18 cellular contexts compared by ENCODE assay signal in genomic region chr1:161059293-161059692, GRCh38. TPM values are rescaled to one million over a fixed set of nuclear protein-coding genes. Genes with fewer than 3 reads are reported as not detected.
DNase-seq lines count a peak whose midpoint lies in the region; ATAC-seq and TF ChIP-seq lines count a peak whose summit lies in the region.
"Had no signal": no experiment of that assay in that cellular context is flagged by ENCODE, and none has a peak within 500 bp of the region (broad histone marks: within the 10 kb centered on the region; RNA-seq: fewer than 3 reads in every experiment).

No MANE protein-coding gene starts in this region.

- H4K8ac ChIP-seq in mesendoderm (ENCODE audit: low read depth, low read length): no peak overlapping the region

- H3K36me3 ChIP-seq in mesendoderm (ENCODE audit: control insufficient read depth, insufficient read depth, low read length): no peaks in the 10 kb centered on the region
- no peaks in the 10 kb centered on the region for H3K36me3 ChIP-seq in adrenal gland (replicated peaks in 1 of 2)
- H3K36me3 ChIP-seq: esophagus muscularis mucosa, tibial artery had no signal

- no peak overlapping the region for H2BK15ac ChIP-seq in mesendoderm (replicated peaks; ENCODE audit: low read depth)

- H3K27me3 ChIP-seq in mesendoderm (ENCODE audit: insufficient read depth, low read length, poor library complexity) (no peaks in the 10 kb centered on the region), adrenal gland (no peaks in the 10 kb centered on the region)

- no peaks in the 10 kb centered on the region for H3K79me2 ChIP-seq in mesendoderm (ENCODE audit: control insufficient read depth, insufficient read depth, low read length)

- no peak for ATAC-seq in T-helper 17 cell

- peak overlapping the region; percentile 56 for H3K56ac ChIP-seq in mesendoderm (ENCODE audit: low read length)

- no peaks in the 10 kb centered on the region for H3K9me3 Mint-ChIP-seq in activated naive CD4-positive, alpha-beta T cell treated with anti-CD3 and anti-CD28 coated beads for 36 hours
- no peaks in the 10 kb centered on the region for H3K9me3 Mint-ChIP-seq in stimulated activated naive CD8-positive, alpha-beta T cell treated with anti-CD3 and anti-CD28 coated beads, Interleukin-15, Interleukin-2, amounts not matched to agents 100 ng/mL and 50 ng/mL, for 24 hours
- H3K9me3 Mint-ChIP-seq: memory B cell had no signal

- H3K4me1 Mint-ChIP-seq in activated naive CD4-positive, alpha-beta T cell treated with anti-CD3 and anti-CD28 coated beads for 36 hours (ENCODE audit: low read depth): peaks cover 53% of the 10 kb centered on the region
- peaks cover 42% of the 10 kb centered on the region for H3K4me1 Mint-ChIP-seq in T-helper 17 cell
- H3K4me1 Mint-ChIP-seq in stimulated activated naive CD8-positive, alpha-beta T cell treated with anti-CD3 and anti-CD28 coated beads, Interleukin-15, Interleukin-2, amounts not matched to agents 100 ng/mL and 50 ng/mL, for 24 hours (ENCODE audit: low read depth): peaks cover 55% of the 10 kb centered on the region

- H2AK5ac ChIP-seq in mesendoderm (ENCODE audit: low read length): peak overlapping the region; percentile 58

- H3K27ac Mint-ChIP-seq in activated naive CD4-positive, alpha-beta T cell treated with anti-CD3 and anti-CD28 coated beads for 36 hours: peak overlapping the region; percentile 87
- peak overlapping the region; percentile 75 for H3K27ac Mint-ChIP-seq in T-helper 17 cell
- H3K27ac Mint-ChIP-seq in stimulated activated naive CD8-positive, alpha-beta T cell treated with anti-CD3 and anti-CD28 coated beads, Interleukin-15, Interleukin-2, amounts not matched to agents 100 ng/mL and 50 ng/mL, for 24 hours: peak overlapping the region; percentile 81
- H3K27ac Mint-ChIP-seq: memory B cell had no signal

- no peak overlapping the region for H2BK5ac ChIP-seq in mesendoderm (ENCODE audit: low read length)

- H3K27ac ChIP-seq in mesendoderm (ENCODE audit: low read depth, low read length) (no peak overlapping the region), adrenal gland (no peak overlapping the region)
- H3K27ac ChIP-seq: esophagus muscularis mucosa, GM23248, tibial artery had no signal

- H3K4me1 ChIP-seq in mesendoderm (ENCODE audit: control insufficient read depth, low read depth, low read length): peaks cover 2% of the 10 kb centered on the region
- H3K4me1 ChIP-seq in adrenal gland (replicated peaks in 1 of 2): no peaks in the 10 kb centered on the region
- H3K4me1 ChIP-seq: esophagus muscularis mucosa, tibial artery had no signal

- TF ChIP-seq CTCF in adrenal gland (IDR thresholded peaks at IDR 0.05): no peak

- H4K5ac ChIP-seq in mesendoderm (ENCODE audit: low read length): no peak overlapping the region

- WGBS in mesendoderm (ENCODE audit: extremely low coverage, insufficient coverage, low lambda C conversion rate): no CpG with 5 or more reads among the region's 6 CpGs
- 69 to 82% (median 76%) methylated on average over 6 of the region's 6 CpGs for WGBS in adrenal gland, 4 donors

- H3K18ac ChIP-seq in mesendoderm (ENCODE audit: low read length): no peak overlapping the region

- no peak for DNase-seq in activated naive CD4-positive, alpha-beta T cell treated with anti-CD3 and anti-CD28 coated beads for 36 hours
- no peak for DNase-seq in activated naive CD4-positive, alpha-beta T cell treated with Interleukin-2 at 50 U/mL for 16 hours
- DNase-seq in T-helper 17 cell (no peak), mesendoderm (no peak), NAMALWA (ENCODE audit: low spot score) (no peak), NCI-H128 (lab: John Stamatoyannopoulos, UW; ENCODE audit: unreplicated experiment) (no peak), adrenal gland (no peak)
- DNase-seq: activated gamma-delta T cell treated with Interleukin-2 at 50 U/mL for 16 hours; DMS79 treated with DMSO at 0.1 percent for 48 hours; effector CD4-positive, alpha-beta T cell; GM23248; KG1; NCI-H1930; tibial artery had no signal

- peaks cover 46% of the 10 kb centered on the region for H3K36me3 Mint-ChIP-seq in activated naive CD4-positive, alpha-beta T cell treated with anti-CD3 and anti-CD28 coated beads for 36 hours (ENCODE audit: low read depth)
- H3K36me3 Mint-ChIP-seq in T-helper 17 cell (ENCODE audit: low read depth): peaks cover 16% of the 10 kb centered on the region
- H3K36me3 Mint-ChIP-seq in stimulated activated naive CD8-positive, alpha-beta T cell treated with anti-CD3 and anti-CD28 coated beads, Interleukin-15, Interleukin-2, amounts not matched to agents 100 ng/mL and 50 ng/mL, for 24 hours (ENCODE audit: low read depth): peaks cover 52% of the 10 kb centered on the region

- H3K9me3 ChIP-seq in T-helper 17 cell (ENCODE audit: control insufficient read depth, low read length, poor library complexity, severe bottlenecking) (no peaks in the 10 kb centered on the region), adrenal gland (replicated peaks in 1 of 3) (no peaks in the 10 kb centered on the region)
- H3K9me3 ChIP-seq: esophagus muscularis mucosa, tibial artery had no signal

- CTCF ChIA-PET in activated naive CD4-positive, alpha-beta T cell treated with anti-CD3 and anti-CD28 coated beads for 36 hours (lab: Charles Lee): interaction anchor here (1.0 to 3.1 kb wide), 8 partner anchors 8 to 62 kb away, joined by 3 to 17 read pairs (median 10); partner anchors contain the start of genes ARHGAP30, TSTD1 and USF1

- intact Hi-C loops in activated naive CD4-positive, alpha-beta T cell treated with anti-CD3 and anti-CD28 coated beads for 36 hours (cut with micrococcal nuclease): no loop called here
- intact Hi-C loops in adrenal gland (cut with DNase I): no loop called here

- no peak for TF ChIP-seq POLR2A in adrenal gland (IDR thresholded peaks at IDR 0.05)

- H3K27me3 Mint-ChIP-seq in activated naive CD4-positive, alpha-beta T cell treated with anti-CD3 and anti-CD28 coated beads for 36 hours (ENCODE audit: low read depth): no peaks in the 10 kb centered on the region
- no peaks in the 10 kb centered on the region for H3K27me3 Mint-ChIP-seq in T-helper 17 cell
- no peaks in the 10 kb centered on the region for H3K27me3 Mint-ChIP-seq in stimulated activated naive CD8-positive, alpha-beta T cell treated with anti-CD3 and anti-CD28 coated beads, Interleukin-15, Interleukin-2, amounts not matched to agents 100 ng/mL and 50 ng/mL, for 24 hours
- H3K27me3 Mint-ChIP-seq: memory B cell had no signal

- no peak overlapping the region for H3K23ac ChIP-seq in mesendoderm (ENCODE audit: low read length)

- H3K4me3 Mint-ChIP-seq in activated naive CD4-positive, alpha-beta T cell treated with anti-CD3 and anti-CD28 coated beads for 36 hours: no peak overlapping the region
- H3K4me3 Mint-ChIP-seq in T-helper 17 cell: no peak overlapping the region
- no peak overlapping the region for H3K4me3 Mint-ChIP-seq in stimulated activated naive CD8-positive, alpha-beta T cell treated with anti-CD3 and anti-CD28 coated beads, Interleukin-15, Interleukin-2, amounts not matched to agents 100 ng/mL and 50 ng/mL, for 24 hours
- H3K4me3 Mint-ChIP-seq: memory B cell had no signal

- H3K9ac ChIP-seq in mesendoderm (ENCODE audit: low read length): no peak overlapping the region
- H3K9ac ChIP-seq: GM23248 had no signal

- H3K4me2 ChIP-seq in mesendoderm (ENCODE audit: low read length): no peak overlapping the region

- no peaks in the 10 kb centered on the region for H3K79me1 ChIP-seq in mesendoderm (ENCODE audit: low read length)

- H2BK120ac ChIP-seq in mesendoderm (ENCODE audit: low read depth, low read length): no peak overlapping the region

- H3K4ac ChIP-seq in mesendoderm (ENCODE audit: low read depth, low read length): no peak overlapping the region

- H3K4me3 ChIP-seq in mesendoderm (ENCODE audit: low read length) (no peak overlapping the region), adrenal gland (no peak overlapping the region)
- H3K4me3 ChIP-seq: esophagus muscularis mucosa, GM23248, tibial artery had no signal

RNA-seq across cellular contexts. Expression of gene ARHGAP30, which starts 10.4 kb away (rescaled TPM):
- total RNA-seq in activated naive CD4-positive, alpha-beta T cell treated with anti-CD3 and anti-CD28 coated beads for 36 hours: 100 to 1,000 TPM; 104 to 106 TPM
- total RNA-seq in T-helper 17 cell (100 to 1,000 TPM; 156 to 189 TPM), adrenal gland (10 to 100 TPM in 5 of 8 donors, 1 to 10 TPM in 3; 3.7 to 15.7 (median 10.5) TPM)
- polyA plus RNA-seq in mesendoderm (2013, experiment 1 of 2): 0.56 TPM
- 0.55 TPM for polyA plus RNA-seq in mesendoderm (2013, experiment 2 of 2)
- polyA plus RNA-seq in adrenal gland: 10 to 100 TPM in 1 of 3 donors, 1 to 10 TPM in 2; 3.7 to 17.5 (median 4.5) TPM
- total RNA-seq: GM23248 had no signal

RNA-seq across cellular contexts. Expression of gene USF1, which starts 13.5 kb away (rescaled TPM):
- total RNA-seq in activated naive CD4-positive, alpha-beta T cell treated with anti-CD3 and anti-CD28 coated beads for 36 hours: 10 to 100 TPM; 43.7 to 44.2 TPM
- total RNA-seq in T-helper 17 cell (10 to 100 TPM; 80.6 to 85.4 TPM), adrenal gland (10 to 100 TPM; 41.3 to 82.9 (median 63.7) TPM)
- 37.0 TPM for polyA plus RNA-seq in mesendoderm (2013, experiment 1 of 2)
- polyA plus RNA-seq in mesendoderm (2013, experiment 2 of 2): 34.5 TPM
- polyA plus RNA-seq in adrenal gland: 100 to 1,000 TPM in 2 of 3 donors, 10 to 100 TPM in 1; 48.0 to 153 (median 144) TPM

RNA-seq across cellular contexts. Expression of gene TSTD1, which starts 20.5 kb away (rescaled TPM):
- total RNA-seq in activated naive CD4-positive, alpha-beta T cell treated with anti-CD3 and anti-CD28 coated beads for 36 hours: 10 to 100 TPM; 50.3 to 51.5 TPM
- total RNA-seq in T-helper 17 cell: 10 to 100 TPM; 45.5 to 45.7 TPM
- 58.3 TPM for polyA plus RNA-seq in mesendoderm (2013, experiment 1 of 2)
- polyA plus RNA-seq in mesendoderm (2013, experiment 2 of 2): 59.3 TPM
- 100 to 1,000 TPM in 3 of 8 donors, 10 to 100 TPM in 5; 46.3 to 280 (median 93.3) TPM for total RNA-seq in adrenal gland
- polyA plus RNA-seq in adrenal gland: 100 to 1,000 TPM in 2 of 3 donors, 10 to 100 TPM in 1; 57.8 to 153 (median 109) TPM
- total RNA-seq: GM23248 had no signal
- polyA plus RNA-seq: GM23248 had no signal

RNA-seq across cellular contexts. Expression of gene NECTIN4, which starts 30.1 kb away (rescaled TPM):
- total RNA-seq in activated naive CD4-positive, alpha-beta T cell treated with anti-CD3 and anti-CD28 coated beads for 36 hours: not detected
- not detected for total RNA-seq in T-helper 17 cell
- 0.24 TPM for polyA plus RNA-seq in mesendoderm (2013, experiment 1 of 2)
- 0.22 TPM for polyA plus RNA-seq in mesendoderm (2013, experiment 2 of 2)
- total RNA-seq in adrenal gland: not detected
- polyA plus RNA-seq in adrenal gland: under 1 TPM in 1 of 3 donors, not detected in 2; 0.10 TPM
- total RNA-seq: cerebellum, esophagus muscularis mucosa had no signal

RNA-seq across cellular contexts. Expression of gene F11R, which starts 38.3 kb away (rescaled TPM):
- 10 to 100 TPM; 26.0 to 26.9 TPM for total RNA-seq in activated naive CD4-positive, alpha-beta T cell treated with anti-CD3 and anti-CD28 coated beads for 36 hours
- total RNA-seq in T-helper 17 cell (10 to 100 TPM; 13.5 to 23.6 TPM), adrenal gland (10 to 100 TPM; 32.1 to 99.1 (median 55.1) TPM)
- polyA plus RNA-seq in mesendoderm (2013, experiment 1 of 2): 63.1 TPM
- 57.9 TPM for polyA plus RNA-seq in mesendoderm (2013, experiment 2 of 2)
- polyA plus RNA-seq in adrenal gland: 10 to 100 TPM; 19.3 to 83.0 (median 22.9) TPM

Comparison
In these comparisons a context has a peak if more than half of its experiments do, and no peak if none do; other contexts are left out.
1. RNA of gene ARHGAP30, which starts 10.4 kb away (total RNA-seq): 156 to 189 TPM in T-helper 17 cell and 104 to 106 TPM in activated naive CD4-positive, alpha-beta T cell treated with anti-CD3 and anti-CD28 coated beads for 36 hours; 3.7 to 15.7 TPM in adrenal gland; every median in the first group is over 4 times any median in the second.
2. Peak in every context shown above with its lines, with median percentiles within 50 percentile points of each other: H3K27ac Mint-ChIP-seq.